1 cellular context compared by ENCODE assay signal in genomic region chr10:119616879-119617580, GRCh38.
TF ChIP-seq lines count a peak whose summit lies in the region.

No MANE protein-coding gene starts in this region.

TF ChIP-seq in K562, 482 proteins besides CTCF, POLR2A, EP300 and RAD21 (continued from another document and continues in another):
- TF ChIP-seq TAF7 (tag; IDR thresholded peaks at IDR 0.05) = 0 out of 2 replicates have a peak, but pooled peaks have one; percentile 21
- TF ChIP-seq ZNF174 (CRISPR knock-in tag; IDR thresholded peaks at IDR 0.05) = no peak
- TF ChIP-seq EGR1 (conservative IDR thresholded peaks at IDR 0.05) = no peak
- no peak for TF ChIP-seq THRB (CRISPR knock-in tag; conservative IDR thresholded peaks at IDR 0.05)
- no peak for TF ChIP-seq E2F3 (CRISPR knock-in tag; IDR thresholded peaks at IDR 0.05)
- no peak for TF ChIP-seq ZNF398 (CRISPR knock-in tag; IDR thresholded peaks at IDR 0.05)
- peak; percentile 74 for TF ChIP-seq ZNF766 (CRISPR knock-in tag; conservative IDR thresholded peaks at IDR 0.05)
- peak in 1 of 3 experiments; percentile 12 for TF ChIP-seq YY1 (IDR thresholded peaks at IDR 0.05; ENCODE audit: borderline replicate concordance in 1 of 3, control insufficient read depth in 1 of 3, extremely low read depth in 1 of 3, insufficient read depth in 3 of 3, insufficient read length in 1 of 3, insufficient replicate concordance in 2 of 3, low read depth in 1 of 3, low read length in 2 of 3)
- TF ChIP-seq KHSRP (IDR thresholded peaks at IDR 0.05) = no peak
- no peak for TF ChIP-seq ETV5 (CRISPR knock-in tag; IDR thresholded peaks at IDR 0.05; ENCODE audit: low read depth)
- TF ChIP-seq SLC30A9 (CRISPR knock-in tag; IDR thresholded peaks at IDR 0.05) = no peak
- peak; percentile 27; the same call in 1 of the 2 replicates for TF ChIP-seq JUN (IDR thresholded peaks at IDR 0.05; ENCODE audit: borderline replicate concordance, low read depth, low read length)
- no peak for TF ChIP-seq JUN (CRISPR knock-in tag; IDR thresholded peaks at IDR 0.05; ENCODE audit: borderline replicate concordance)
- no peak for TF ChIP-seq KDM1A (IDR thresholded peaks at IDR 0.05)
- peak; percentile 17 for TF ChIP-seq TBP (optimal IDR thresholded peaks at IDR 0.05; ENCODE audit: low read depth, low read length)
- TF ChIP-seq ZNF408 (CRISPR knock-in tag; IDR thresholded peaks at IDR 0.05; ENCODE audit: low read depth) = no peak
- peak; percentile 45; the same call in 1 of the 2 replicates for TF ChIP-seq ATF7 (IDR thresholded peaks at IDR 0.05)
- TF ChIP-seq MCM2 (IDR thresholded peaks at IDR 0.05; ENCODE audit: low read depth) = no peak
- no peak for TF ChIP-seq CC2D1A (IDR thresholded peaks at IDR 0.05)
- 0 out of 2 replicates have a peak, but pooled peaks have one; percentile 5 for TF ChIP-seq JUND (IDR thresholded peaks at IDR 0.05; ENCODE audit: borderline replicate concordance, low read depth, low read length)
- peak; percentile 29; the same call in 1 of the 3 replicates for TF ChIP-seq JUND (tag; IDR thresholded peaks at IDR 0.05; ENCODE audit: borderline replicate concordance, low read depth, low read length)
- TF ChIP-seq ZNF212 (CRISPR knock-in tag; IDR thresholded peaks at IDR 0.05) = no peak
- TF ChIP-seq YBX1 (IDR thresholded peaks at IDR 0.05) = no peak
- TF ChIP-seq POLR2H (tag; IDR thresholded peaks at IDR 0.05; ENCODE audit: low read depth) = peak; percentile 33; the same call in 1 of the 2 replicates
- TF ChIP-seq SRSF7 (optimal IDR thresholded peaks at IDR 0.05; ENCODE audit: low read depth, low read length) = no peak
- no peak for TF ChIP-seq ZNF184 (CRISPR knock-in tag; IDR thresholded peaks at IDR 0.05)
- TF ChIP-seq CREBBP (IDR thresholded peaks at IDR 0.05; ENCODE audit: low read depth, low read length) = no peak
- TF ChIP-seq GABPA (tag; conservative IDR thresholded peaks at IDR 0.05; ENCODE audit: low read depth) = no peak
- no peak for TF ChIP-seq MBD1 (CRISPR knock-in tag; IDR thresholded peaks at IDR 0.05)
- TF ChIP-seq, protein P1, sequence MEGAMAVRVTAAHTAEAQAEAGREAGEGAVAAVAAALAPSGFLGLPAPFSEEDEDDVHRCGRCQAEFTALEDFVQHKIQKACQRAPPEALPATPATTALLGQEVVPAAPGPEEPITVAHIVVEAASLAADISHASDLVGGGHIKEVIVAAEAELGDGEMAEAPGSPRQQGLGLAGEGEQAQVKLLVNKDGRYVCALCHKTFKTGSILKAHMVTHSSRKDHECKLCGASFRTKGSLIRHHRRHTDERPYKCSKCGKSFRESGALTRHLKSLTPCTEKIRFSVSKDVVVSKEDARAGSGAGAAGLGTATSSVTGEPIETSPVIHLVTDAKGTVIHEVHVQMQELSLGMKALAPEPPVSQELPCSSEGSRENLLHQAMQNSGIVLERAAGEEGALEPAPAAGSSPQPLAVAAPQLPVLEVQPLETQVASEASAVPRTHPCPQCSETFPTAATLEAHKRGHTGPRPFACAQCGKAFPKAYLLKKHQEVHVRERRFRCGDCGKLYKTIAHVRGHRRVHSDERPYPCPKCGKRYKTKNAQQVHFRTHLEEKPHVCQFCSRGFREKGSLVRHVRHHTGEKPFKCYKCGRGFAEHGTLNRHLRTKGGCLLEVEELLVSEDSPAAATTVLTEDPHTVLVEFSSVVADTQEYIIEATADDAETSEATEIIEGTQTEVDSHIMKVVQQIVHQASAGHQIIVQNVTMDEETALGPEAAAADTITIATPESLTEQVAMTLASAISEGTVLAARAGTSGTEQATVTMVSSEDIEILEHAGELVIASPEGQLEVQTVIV (CRISPR knock-in tag; IDR thresholded peaks at IDR 0.05; ENCODE audit: borderline replicate concordance) = no peak
- no peak for TF ChIP-seq E2F6 (IDR thresholded peaks at IDR 0.05; ENCODE audit: borderline replicate concordance in 1 of 2, extremely low read depth in 1 of 2, insufficient read depth in 1 of 2, insufficient read length in 1 of 2, low read depth in 1 of 2, low read length in 1 of 2, poor library complexity in 1 of 2, severe bottlenecking in 1 of 2)
- no peak for TF ChIP-seq NELFE (IDR thresholded peaks at IDR 0.05; ENCODE audit: insufficient read depth, insufficient read length)
- no peak for TF ChIP-seq TEAD2 (tag; IDR thresholded peaks at IDR 0.05)
- TF ChIP-seq BRD4 (IDR thresholded peaks at IDR 0.05) = no peak
- TF ChIP-seq TEAD4 (IDR thresholded peaks at IDR 0.05; ENCODE audit: low read length) = no peak
- no peak for TF ChIP-seq TEAD4 (CRISPR knock-in tag; IDR thresholded peaks at IDR 0.05; ENCODE audit: borderline replicate concordance)
- no peak for TF ChIP-seq NCOR1 (IDR thresholded peaks at IDR 0.05)
- TF ChIP-seq FOSL1 (tag; conservative IDR thresholded peaks at IDR 0.05) = 0 out of 2 replicates have a peak, but pooled peaks have one; percentile 19
- no peak for TF ChIP-seq BDP1 (IDR thresholded peaks at IDR 0.05; ENCODE audit: insufficient read depth, insufficient read length)
- TF ChIP-seq RBM14 (IDR thresholded peaks at IDR 0.05; ENCODE audit: borderline replicate concordance, insufficient read depth, low read depth, low read length) = no peak
- TF ChIP-seq ZNF274 (IDR thresholded peaks at IDR 0.05; ENCODE audit: borderline replicate concordance, low read depth, low read length) = no peak
- no peak for TF ChIP-seq THRAP3 (IDR thresholded peaks at IDR 0.05; ENCODE audit: borderline replicate concordance)
- no peak for TF ChIP-seq HNRNPL (IDR thresholded peaks at IDR 0.05; ENCODE audit: low read depth, low read length)
- no peak for TF ChIP-seq ZNF511 (CRISPR knock-in tag; IDR thresholded peaks at IDR 0.05)
- TF ChIP-seq GABPB1 (CRISPR knock-in tag; IDR thresholded peaks at IDR 0.05) = peak; percentile 27; the same call in 1 of the 2 replicates
- TF ChIP-seq LARP7 (IDR thresholded peaks at IDR 0.05) = no peak
- TF ChIP-seq ZBTB12 (CRISPR knock-in tag; IDR thresholded peaks at IDR 0.05) = no peak
- no peak for TF ChIP-seq C11orf30 (IDR thresholded peaks at IDR 0.05; ENCODE audit: low read depth)
- no peak for TF ChIP-seq ZC3H11A (IDR thresholded peaks at IDR 0.05; ENCODE audit: low read depth, low read length)
- TF ChIP-seq NCOA1 (IDR thresholded peaks at IDR 0.05; ENCODE audit: low read depth) = no peak
- TF ChIP-seq NFE2L1 (tag; IDR thresholded peaks at IDR 0.05; ENCODE audit: borderline replicate concordance, low read depth) = no peak
- TF ChIP-seq ERF (CRISPR knock-in tag; IDR thresholded peaks at IDR 0.05) = no peak
- no peak for TF ChIP-seq CBFA2T3 (IDR thresholded peaks at IDR 0.05)
- no peak for TF ChIP-seq BCLAF1 (IDR thresholded peaks at IDR 0.05; ENCODE audit: borderline replicate concordance in 1 of 2, control insufficient read depth in 1 of 2, low read depth in 2 of 2, low read length in 1 of 2)
- TF ChIP-seq NBN (IDR thresholded peaks at IDR 0.05; ENCODE audit: low read depth) = 0 out of 2 replicates have a peak, but pooled peaks have one; percentile 47
- TF ChIP-seq TBL1XR1 (IDR thresholded peaks at IDR 0.05; ENCODE audit: low read length in 2 of 2) = no peak
- no peak for TF ChIP-seq HDAC1 (IDR thresholded peaks at IDR 0.05)
- no peak for TF ChIP-seq RB1 (IDR thresholded peaks at IDR 0.05; ENCODE audit: low read depth)
- no peak for TF ChIP-seq GTF2A2 (tag; IDR thresholded peaks at IDR 0.05)
- TF ChIP-seq PHB (CRISPR knock-in tag; IDR thresholded peaks at IDR 0.05) = no peak
- no peak for TF ChIP-seq ZNF232 (CRISPR knock-in tag; IDR thresholded peaks at IDR 0.05)
- TF ChIP-seq PRMT5 (CRISPR knock-in tag; IDR thresholded peaks at IDR 0.05) = no peak
- no peak for TF ChIP-seq SMARCE1 (IDR thresholded peaks at IDR 0.05)
- TF ChIP-seq HNRNPH1 (optimal IDR thresholded peaks at IDR 0.05; ENCODE audit: low read depth, low read length) = no peak
